Comparison of ENCODE assay signal across 9 cellular contexts in the genomic region with DNA sequence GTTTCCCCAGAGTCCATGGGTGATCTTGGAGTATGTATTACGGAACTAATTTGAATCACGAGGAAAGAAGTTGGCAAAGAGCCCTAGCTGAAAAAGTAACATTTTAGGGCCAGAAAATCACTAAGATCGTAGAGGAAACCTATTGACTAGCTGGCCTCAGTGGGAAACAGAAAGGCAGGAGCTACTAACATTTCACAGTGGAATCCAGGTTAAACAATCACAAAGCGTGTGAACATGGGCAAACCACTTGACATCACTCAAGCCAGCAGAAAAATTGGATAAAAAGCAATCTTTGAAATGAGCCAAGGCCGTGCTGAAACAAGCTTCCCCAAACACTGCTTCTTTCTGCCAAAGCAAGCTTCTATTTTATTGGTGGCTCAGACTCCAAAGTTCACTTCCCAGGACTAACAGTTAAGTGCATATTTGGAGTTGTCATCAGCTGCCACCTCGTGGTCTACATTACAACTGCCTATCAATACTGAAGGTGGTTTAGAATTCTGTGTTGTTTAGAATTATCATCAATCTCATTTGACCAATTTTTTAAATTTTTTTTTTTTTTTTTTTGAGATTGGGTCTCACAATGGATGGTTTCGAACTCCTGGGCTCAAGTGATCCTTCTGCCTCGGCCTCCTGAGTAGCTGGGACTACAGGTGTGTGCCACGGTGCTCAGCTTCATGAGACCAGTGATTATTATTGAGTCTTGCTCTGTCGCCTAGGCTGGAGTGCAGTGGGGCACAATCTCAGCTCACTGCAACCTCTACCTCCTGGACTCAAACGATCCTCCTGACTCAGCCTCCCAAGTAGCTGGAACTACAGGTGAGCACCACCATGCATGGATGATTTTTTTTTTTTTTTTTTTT. TPM values are rescaled to one million over a fixed set of nuclear protein-coding genes. Genes with fewer than 3 reads are reported as not detected.
DNase-seq lines count a peak whose midpoint lies in the region; FAIRE-seq and TF ChIP-seq lines count a peak whose summit lies in the region.
"Had no signal": no experiment of that assay in that cellular context is flagged by ENCODE, and none has a peak within 500 bp of the region (broad histone marks: within the 10 kb centered on the region; RNA-seq: fewer than 3 reads in every experiment).

No MANE protein-coding gene starts in this region.

- H3K4me3 ChIP-seq in BE2C (ENCODE audit: low read depth, low read length) (no peak overlapping the region), GM23248 (no peak overlapping the region), OCI-LY1 (ENCODE audit: low read depth, low read length, poor library complexity, severe bottlenecking) (no peak overlapping the region)

- peak overlapping the region; percentile 22 for H3K27ac Mint-ChIP-seq in activated naive CD8-positive, alpha-beta T cell
- peak overlapping the region; percentile 14 for H3K27ac Mint-ChIP-seq in osteocyte (ENCODE audit: unreplicated experiment)
- H3K27ac Mint-ChIP-seq in glutamatergic neuron (ENCODE audit: unreplicated experiment), result no peak overlapping the region

- H3K27me3 Mint-ChIP-seq in activated naive CD8-positive, alpha-beta T cell, result no peaks in the 10 kb centered on the region
- H3K27me3 Mint-ChIP-seq in osteocyte (ENCODE audit: unreplicated experiment) (no peaks in the 10 kb centered on the region), glutamatergic neuron (ENCODE audit: unreplicated experiment) (no peaks in the 10 kb centered on the region)
- H3K27me3 Mint-ChIP-seq: IgD-negative memory B cell had no signal

- no peak overlapping the region for H3K4me3 Mint-ChIP-seq in activated naive CD8-positive, alpha-beta T cell
- H3K4me3 Mint-ChIP-seq in osteocyte (ENCODE audit: unreplicated experiment), result no peak overlapping the region
- H3K4me3 Mint-ChIP-seq in glutamatergic neuron (ENCODE audit: unreplicated experiment), result no peak overlapping the region

- H3K4me2 ChIP-seq in GM23248 (ENCODE audit: unreplicated experiment) (no peak overlapping the region), OCI-LY1 (ENCODE audit: low read length) (no peak overlapping the region)

- peaks cover 10% of the 10 kb centered on the region for H3K36me3 Mint-ChIP-seq in activated naive CD8-positive, alpha-beta T cell
- H3K36me3 Mint-ChIP-seq in osteocyte (ENCODE audit: unreplicated experiment), result peaks cover 36% of the 10 kb centered on the region
- H3K36me3 Mint-ChIP-seq in glutamatergic neuron (ENCODE audit: unreplicated experiment), result no peaks in the 10 kb centered on the region

- H3K36me3 ChIP-seq in BE2C (peaks cover 57% of the 10 kb centered on the region), GM23248 (ENCODE audit: low read depth) (peaks cover 41% of the 10 kb centered on the region; the same call in 1 of the 2 replicates), OCI-LY1 (ENCODE audit: insufficient read depth, low read length) (peaks cover 63% of the 10 kb centered on the region)

- H3F3A ChIP-seq in GM23248 (ENCODE audit: insufficient read depth) (peaks cover 69% of the 10 kb centered on the region), OCI-LY1 (ENCODE audit: insufficient read depth, low read length) (no peaks in the 10 kb centered on the region)

- H2AFZ ChIP-seq in GM23248 (no peak overlapping the region), OCI-LY1 (ENCODE audit: low read length) (no peak overlapping the region)

- H3K27ac ChIP-seq in GM23248 (0 out of 2 replicates have a peak overlapping the region, but pooled peaks have one; percentile 5), OCI-LY1 (ENCODE audit: low read depth, low read length, poor library complexity, severe bottlenecking) (no peak overlapping the region)

- H3K27me3 ChIP-seq in BE2C (no peaks in the 10 kb centered on the region), GM23248 (replicated peaks; ENCODE audit: insufficient read depth) (no peaks in the 10 kb centered on the region), OCI-LY1 (ENCODE audit: insufficient read depth, low read length) (no peaks in the 10 kb centered on the region)

- H3K79me2 ChIP-seq in GM23248 (ENCODE audit: insufficient read depth) (peaks cover 15% of the 10 kb centered on the region), OCI-LY1 (ENCODE audit: insufficient read depth, low read length) (no peaks in the 10 kb centered on the region)

- 57 to 58% methylated on average over 11 of the region's 11 CpGs for WGBS in GM23248 (ENCODE audit: low coverage in 1 of 2, low lambda C conversion rate in 2 of 2, missing lambda C conversion rate in 2 of 2), 2 experiments

- DNase-seq in BE2C (peak; percentile 51), GM23248 (peak; percentile 79), frontal cortex (ENCODE audit: low spot score in 2 of 2) (peak; percentile 51 to 72), osteocyte (ENCODE audit: extremely low spot score, unreplicated experiment) (no peak), glutamatergic neuron (no peak), HK-2 (ENCODE audit: unreplicated experiment) (no peak)

- H4K20me1 ChIP-seq in GM23248 (ENCODE audit: insufficient read depth) (no peaks in the 10 kb centered on the region), OCI-LY1 (ENCODE audit: insufficient read depth, low read length) (no peaks in the 10 kb centered on the region)

- no peaks in the 10 kb centered on the region for H3K9me2 ChIP-seq in GM23248 (ENCODE audit: insufficient read depth)
- no peaks in the 10 kb centered on the region for H3K9me2 ChIP-seq in OCI-LY1 (ENCODE audit: low read depth, low read length)

- H3K9me3 Mint-ChIP-seq in activated naive CD8-positive, alpha-beta T cell (ENCODE audit: low read depth), result no peaks in the 10 kb centered on the region
- H3K9me3 Mint-ChIP-seq in osteocyte (ENCODE audit: unreplicated experiment) (no peaks in the 10 kb centered on the region), glutamatergic neuron (ENCODE audit: unreplicated experiment) (no peaks in the 10 kb centered on the region)
- H3K9me3 Mint-ChIP-seq: IgD-negative memory B cell had no signal

- H3K9ac ChIP-seq in GM23248 (no peak overlapping the region), OCI-LY1 (ENCODE audit: low read length) (no peak overlapping the region)

- in situ Hi-C loops in GM23248 (cut with MboI), result loop anchor here (10.0 kb wide), 2 partner anchors 160 to 230 kb away; no protein-coding TSS in a partner anchor

- FAIRE-seq in frontal cortex (lab: Jason Lieb, UNC), result peak; percentile 79

- peaks cover 18% of the 10 kb centered on the region for H3K4me1 Mint-ChIP-seq in activated naive CD8-positive, alpha-beta T cell (ENCODE audit: low read depth)
- H3K4me1 Mint-ChIP-seq in osteocyte (ENCODE audit: unreplicated experiment) (no peaks in the 10 kb centered on the region), glutamatergic neuron (ENCODE audit: low read depth, unreplicated experiment) (no peaks in the 10 kb centered on the region)

- no peaks in the 10 kb centered on the region for H3K9me3 ChIP-seq in BE2C
- no peaks in the 10 kb centered on the region for H3K9me3 ChIP-seq in GM23248 (ENCODE audit: low read depth)
- H3K9me3 ChIP-seq in OCI-LY1 (ENCODE audit: low read length), result no peaks in the 10 kb centered on the region

- H3K4me1 ChIP-seq in BE2C, result no peaks in the 10 kb centered on the region
- H3K4me1 ChIP-seq in GM23248 (ENCODE audit: insufficient read depth), result no peaks in the 10 kb centered on the region
- H3K4me1 ChIP-seq in OCI-LY1 (ENCODE audit: insufficient read depth, low read length, severe bottlenecking), result no peaks in the 10 kb centered on the region

- TF ChIP-seq CTCF in BE2C (IDR thresholded peaks at IDR 0.05; ENCODE audit: low read depth, low read length) (peak; percentile 72), OCI-LY1 (IDR thresholded peaks at IDR 0.05; ENCODE audit: low read length) (peak; percentile 66), osteocyte (IDR thresholded peaks at IDR 0.05) (peak; percentile 69), glutamatergic neuron (IDR thresholded peaks at IDR 0.05; ENCODE audit: partially characterized antibody, unreplicated experiment) (no peak)

RNA-seq across cellular contexts. Expression of a gene that starts 10.6 kb away (rescaled TPM):
- polyA plus RNA-seq in BE2C (2012; ENCODE audit: insufficient read depth, insufficient read length, low read depth), result 1,444 TPM
- 1,857 and 2,539 TPM in 2 replicates for total RNA-seq in GM23248 (2014; rRNA removed; shearing (Covaris generic))
- 573 and 596 TPM in 2 replicates for polyA plus RNA-seq in GM23248 (2016; fragmentation: Nextera tagmentation; extraction: Ambion mirVana)
- 792 TPM for total RNA-seq in frontal cortex
- 996 and 1,026 TPM in 2 replicates for total RNA-seq in osteocyte
- total RNA-seq in glutamatergic neuron (ENCODE audit: unreplicated experiment), result 643 TPM

RNA-seq across cellular contexts. Expression of a gene that starts 22.8 kb away (rescaled TPM):
- 21.1 TPM for polyA plus RNA-seq in BE2C (2012; ENCODE audit: insufficient read depth, insufficient read length, low read depth)
- total RNA-seq in GM23248 (2014; rRNA removed; shearing (Covaris generic)), result 11.5 and 13.8 TPM in 2 replicates
- polyA plus RNA-seq in GM23248 (2016; fragmentation: Nextera tagmentation; extraction: Ambion mirVana), result 8.1 and 8.9 TPM in 2 replicates
- total RNA-seq in frontal cortex (96.2 TPM), osteocyte (32.0 and 33.1 TPM in 2 replicates), glutamatergic neuron (ENCODE audit: unreplicated experiment) (76.1 TPM)

RNA-seq across cellular contexts. Expression of a gene that starts 50.6 kb away (rescaled TPM):
- polyA plus RNA-seq in BE2C (2012; ENCODE audit: insufficient read depth, insufficient read length, low read depth), result not detected
- total RNA-seq in GM23248 (2014; rRNA removed; shearing (Covaris generic)), result not detected in 2 replicates
- not detected in 2 replicates for polyA plus RNA-seq in GM23248 (2016; fragmentation: Nextera tagmentation; extraction: Ambion mirVana)
- 2.9 TPM for total RNA-seq in frontal cortex
- total RNA-seq in osteocyte, result not detected in 2 replicates
- 0.47 TPM for total RNA-seq in glutamatergic neuron (ENCODE audit: unreplicated experiment)
- polyA plus RNA-seq: IgD-negative memory B cell had no signal

Comparison
In these comparisons a context has a peak if more than half of its experiments do, and no peak if none do; other contexts are left out.
1. DNase-seq: peak in BE2C (single experiment), GM23248 (single experiment) and frontal cortex (2 of 2); none in osteocyte (single experiment), glutamatergic neuron (single experiment) and HK-2 (single experiment).